Comparison of ENCODE assay signal across 1 cellular context in the genomic region with DNA sequence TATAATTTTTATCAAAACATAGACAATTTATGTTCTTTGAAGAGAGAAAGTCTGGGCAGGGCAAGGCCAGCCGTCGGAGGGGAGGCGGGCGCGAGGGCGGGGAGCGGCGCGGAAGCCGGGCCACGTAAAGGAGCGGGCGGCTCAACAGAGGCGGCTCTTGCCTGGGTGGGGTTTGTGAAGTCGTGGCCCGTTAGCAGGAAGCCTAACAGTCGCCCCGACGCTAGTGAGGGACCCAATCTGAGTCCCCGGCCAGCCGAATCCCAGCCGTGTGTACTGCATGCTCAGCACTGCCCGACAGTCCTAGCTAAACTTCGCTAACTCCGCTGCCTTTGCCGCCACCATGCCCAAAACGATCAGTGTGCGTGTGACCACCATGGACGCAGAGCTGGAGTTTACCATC.
TF ChIP-seq lines count a peak whose summit lies in the region.

No MANE protein-coding gene starts in this region.

TF ChIP-seq in K562, 482 proteins besides CTCF, POLR2A, EP300 and RAD21 (continued from another document):
- TF ChIP-seq, protein P1, sequence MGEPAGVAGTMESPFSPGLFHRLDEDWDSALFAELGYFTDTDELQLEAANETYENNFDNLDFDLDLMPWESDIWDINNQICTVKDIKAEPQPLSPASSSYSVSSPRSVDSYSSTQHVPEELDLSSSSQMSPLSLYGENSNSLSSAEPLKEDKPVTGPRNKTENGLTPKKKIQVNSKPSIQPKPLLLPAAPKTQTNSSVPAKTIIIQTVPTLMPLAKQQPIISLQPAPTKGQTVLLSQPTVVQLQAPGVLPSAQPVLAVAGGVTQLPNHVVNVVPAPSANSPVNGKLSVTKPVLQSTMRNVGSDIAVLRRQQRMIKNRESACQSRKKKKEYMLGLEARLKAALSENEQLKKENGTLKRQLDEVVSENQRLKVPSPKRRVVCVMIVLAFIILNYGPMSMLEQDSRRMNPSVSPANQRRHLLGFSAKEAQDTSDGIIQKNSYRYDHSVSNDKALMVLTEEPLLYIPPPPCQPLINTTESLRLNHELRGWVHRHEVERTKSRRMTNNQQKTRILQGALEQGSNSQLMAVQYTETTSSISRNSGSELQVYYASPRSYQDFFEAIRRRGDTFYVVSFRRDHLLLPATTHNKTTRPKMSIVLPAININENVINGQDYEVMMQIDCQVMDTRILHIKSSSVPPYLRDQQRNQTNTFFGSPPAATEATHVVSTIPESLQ (CRISPR knock-in tag; IDR thresholded peaks at IDR 0.05), result no peak
- TF ChIP-seq, protein P2, sequence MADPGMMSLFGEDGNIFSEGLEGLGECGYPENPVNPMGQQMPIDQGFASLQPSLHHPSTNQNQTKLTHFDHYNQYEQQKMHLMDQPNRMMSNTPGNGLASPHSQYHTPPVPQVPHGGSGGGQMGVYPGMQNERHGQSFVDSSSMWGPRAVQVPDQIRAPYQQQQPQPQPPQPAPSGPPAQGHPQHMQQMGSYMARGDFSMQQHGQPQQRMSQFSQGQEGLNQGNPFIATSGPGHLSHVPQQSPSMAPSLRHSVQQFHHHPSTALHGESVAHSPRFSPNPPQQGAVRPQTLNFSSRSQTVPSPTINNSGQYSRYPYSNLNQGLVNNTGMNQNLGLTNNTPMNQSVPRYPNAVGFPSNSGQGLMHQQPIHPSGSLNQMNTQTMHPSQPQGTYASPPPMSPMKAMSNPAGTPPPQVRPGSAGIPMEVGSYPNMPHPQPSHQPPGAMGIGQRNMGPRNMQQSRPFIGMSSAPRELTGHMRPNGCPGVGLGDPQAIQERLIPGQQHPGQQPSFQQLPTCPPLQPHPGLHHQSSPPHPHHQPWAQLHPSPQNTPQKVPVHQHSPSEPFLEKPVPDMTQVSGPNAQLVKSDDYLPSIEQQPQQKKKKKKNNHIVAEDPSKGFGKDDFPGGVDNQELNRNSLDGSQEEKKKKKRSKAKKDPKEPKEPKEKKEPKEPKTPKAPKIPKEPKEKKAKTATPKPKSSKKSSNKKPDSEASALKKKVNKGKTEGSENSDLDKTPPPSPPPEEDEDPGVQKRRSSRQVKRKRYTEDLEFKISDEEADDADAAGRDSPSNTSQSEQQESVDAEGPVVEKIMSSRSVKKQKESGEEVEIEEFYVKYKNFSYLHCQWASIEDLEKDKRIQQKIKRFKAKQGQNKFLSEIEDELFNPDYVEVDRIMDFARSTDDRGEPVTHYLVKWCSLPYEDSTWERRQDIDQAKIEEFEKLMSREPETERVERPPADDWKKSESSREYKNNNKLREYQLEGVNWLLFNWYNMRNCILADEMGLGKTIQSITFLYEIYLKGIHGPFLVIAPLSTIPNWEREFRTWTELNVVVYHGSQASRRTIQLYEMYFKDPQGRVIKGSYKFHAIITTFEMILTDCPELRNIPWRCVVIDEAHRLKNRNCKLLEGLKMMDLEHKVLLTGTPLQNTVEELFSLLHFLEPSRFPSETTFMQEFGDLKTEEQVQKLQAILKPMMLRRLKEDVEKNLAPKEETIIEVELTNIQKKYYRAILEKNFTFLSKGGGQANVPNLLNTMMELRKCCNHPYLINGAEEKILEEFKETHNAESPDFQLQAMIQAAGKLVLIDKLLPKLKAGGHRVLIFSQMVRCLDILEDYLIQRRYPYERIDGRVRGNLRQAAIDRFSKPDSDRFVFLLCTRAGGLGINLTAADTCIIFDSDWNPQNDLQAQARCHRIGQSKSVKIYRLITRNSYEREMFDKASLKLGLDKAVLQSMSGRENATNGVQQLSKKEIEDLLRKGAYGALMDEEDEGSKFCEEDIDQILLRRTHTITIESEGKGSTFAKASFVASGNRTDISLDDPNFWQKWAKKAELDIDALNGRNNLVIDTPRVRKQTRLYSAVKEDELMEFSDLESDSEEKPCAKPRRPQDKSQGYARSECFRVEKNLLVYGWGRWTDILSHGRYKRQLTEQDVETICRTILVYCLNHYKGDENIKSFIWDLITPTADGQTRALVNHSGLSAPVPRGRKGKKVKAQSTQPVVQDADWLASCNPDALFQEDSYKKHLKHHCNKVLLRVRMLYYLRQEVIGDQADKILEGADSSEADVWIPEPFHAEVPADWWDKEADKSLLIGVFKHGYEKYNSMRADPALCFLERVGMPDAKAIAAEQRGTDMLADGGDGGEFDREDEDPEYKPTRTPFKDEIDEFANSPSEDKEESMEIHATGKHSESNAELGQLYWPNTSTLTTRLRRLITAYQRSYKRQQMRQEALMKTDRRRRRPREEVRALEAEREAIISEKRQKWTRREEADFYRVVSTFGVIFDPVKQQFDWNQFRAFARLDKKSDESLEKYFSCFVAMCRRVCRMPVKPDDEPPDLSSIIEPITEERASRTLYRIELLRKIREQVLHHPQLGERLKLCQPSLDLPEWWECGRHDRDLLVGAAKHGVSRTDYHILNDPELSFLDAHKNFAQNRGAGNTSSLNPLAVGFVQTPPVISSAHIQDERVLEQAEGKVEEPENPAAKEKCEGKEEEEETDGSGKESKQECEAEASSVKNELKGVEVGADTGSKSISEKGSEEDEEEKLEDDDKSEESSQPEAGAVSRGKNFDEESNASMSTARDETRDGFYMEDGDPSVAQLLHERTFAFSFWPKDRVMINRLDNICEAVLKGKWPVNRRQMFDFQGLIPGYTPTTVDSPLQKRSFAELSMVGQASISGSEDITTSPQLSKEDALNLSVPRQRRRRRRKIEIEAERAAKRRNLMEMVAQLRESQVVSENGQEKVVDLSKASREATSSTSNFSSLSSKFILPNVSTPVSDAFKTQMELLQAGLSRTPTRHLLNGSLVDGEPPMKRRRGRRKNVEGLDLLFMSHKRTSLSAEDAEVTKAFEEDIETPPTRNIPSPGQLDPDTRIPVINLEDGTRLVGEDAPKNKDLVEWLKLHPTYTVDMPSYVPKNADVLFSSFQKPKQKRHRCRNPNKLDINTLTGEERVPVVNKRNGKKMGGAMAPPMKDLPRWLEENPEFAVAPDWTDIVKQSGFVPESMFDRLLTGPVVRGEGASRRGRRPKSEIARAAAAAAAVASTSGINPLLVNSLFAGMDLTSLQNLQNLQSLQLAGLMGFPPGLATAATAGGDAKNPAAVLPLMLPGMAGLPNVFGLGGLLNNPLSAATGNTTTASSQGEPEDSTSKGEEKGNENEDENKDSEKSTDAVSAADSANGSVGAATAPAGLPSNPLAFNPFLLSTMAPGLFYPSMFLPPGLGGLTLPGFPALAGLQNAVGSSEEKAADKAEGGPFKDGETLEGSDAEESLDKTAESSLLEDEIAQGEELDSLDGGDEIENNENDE (IDR thresholded peaks at IDR 0.05; ENCODE audit: low read depth, low read length), result no peak
- TF ChIP-seq KLF10 (CRISPR knock-in tag; IDR thresholded peaks at IDR 0.05) (no peak), SIN3B (IDR thresholded peaks at IDR 0.05; ENCODE audit: low read depth) (no peak)
